8 cellular contexts compared by ENCODE assay signal in the genomic region with DNA sequence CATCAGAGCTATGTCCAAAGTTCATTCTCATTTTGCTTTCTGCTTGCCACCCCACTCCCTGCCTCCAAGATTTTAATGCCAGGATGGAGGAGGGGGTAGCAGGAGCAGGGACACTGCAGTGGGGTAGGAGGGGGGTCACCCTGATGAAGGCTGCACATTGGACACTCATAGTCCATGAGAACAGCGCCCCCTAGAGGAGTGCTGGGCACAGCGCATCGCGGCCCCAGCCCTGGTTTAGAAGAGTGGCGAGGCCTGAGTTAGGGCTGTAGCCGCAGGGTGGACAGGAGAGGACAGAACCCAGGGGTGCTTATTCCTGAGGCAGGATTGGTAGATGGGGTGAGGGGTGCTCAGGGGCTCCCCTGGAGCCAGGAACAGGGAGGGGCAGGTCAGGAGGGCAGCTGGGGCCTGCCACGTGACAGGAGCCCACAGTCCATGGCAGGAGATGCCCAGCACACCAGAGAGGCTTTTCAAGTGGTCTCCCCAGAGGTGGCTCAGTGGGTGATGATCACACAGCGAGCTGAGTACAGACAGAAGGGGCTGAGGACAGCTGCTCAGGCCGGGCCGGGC.
DNase-seq lines count a peak whose midpoint lies in the region; ATAC-seq and TF ChIP-seq lines count a peak whose summit lies in the region.

No MANE protein-coding gene starts in this region.

- H4K20me1 ChIP-seq in H9 (ENCODE audit: control insufficient read depth, insufficient read depth, insufficient read length): no peaks in the 10 kb centered on the region

- no peaks in the 10 kb centered on the region for H3K4me1 ChIP-seq in H9 (ENCODE audit: insufficient read depth, low read length)

- H4K91ac ChIP-seq in H9 (ENCODE audit: insufficient read length, low read depth, low read length): no peak overlapping the region

- H2AK5ac ChIP-seq in H9 (ENCODE audit: insufficient read length, low read length): no peak overlapping the region

- H3K9me3 Mint-ChIP-seq in H9: no peaks in the 10 kb centered on the region; a peak in 1 of 5 replicates
- peaks cover 2% of the 10 kb centered on the region for H3K9me3 Mint-ChIP-seq in glutamatergic neuron (ENCODE audit: unreplicated experiment)
- H3K9me3 Mint-ChIP-seq in stimulated activated naive CD8-positive, alpha-beta T cell treated with anti-CD3 and anti-CD28 coated beads, Interleukin-15, amount 100 ng/mL, for 72 hours: no peaks in the 10 kb centered on the region

- no peak overlapping the region for H3K4me2 ChIP-seq in H9 (ENCODE audit: insufficient read depth, insufficient read length, low read length)

- H3T11ph ChIP-seq in H9 (ENCODE audit: low read length): no peak overlapping the region

- H3K79me1 ChIP-seq in H9 (ENCODE audit: insufficient read depth, low read depth, low read length, poor library complexity, severe bottlenecking): no peaks in the 10 kb centered on the region

- H2BK120ac ChIP-seq in H9 (ENCODE audit: low read depth, low read length, poor library complexity, severe bottlenecking): no peak overlapping the region

- no peak overlapping the region for H3K9ac ChIP-seq in H9 (ENCODE audit: extremely low read depth, insufficient read length, low read length)

- H3K27ac ChIP-seq in H9 (ENCODE audit: insufficient read length, low read depth, low read length): no peak overlapping the region

- no peak overlapping the region for H3K18ac ChIP-seq in H9 (ENCODE audit: insufficient read length, low read depth, low read length)

- no peak overlapping the region for H4K5ac ChIP-seq in H9 (ENCODE audit: insufficient read length, low read depth, low read length)

- no peak overlapping the region for H3K14ac ChIP-seq in H9 (ENCODE audit: insufficient read depth, low read length)

- H3K4me3 Mint-ChIP-seq in H9 (no peak overlapping the region), glutamatergic neuron (ENCODE audit: unreplicated experiment) (no peak overlapping the region)
- no peak overlapping the region for H3K4me3 Mint-ChIP-seq in stimulated activated naive CD8-positive, alpha-beta T cell treated with anti-CD3 and anti-CD28 coated beads, Interleukin-15, amount 100 ng/mL, for 72 hours

- H3K4me1 Mint-ChIP-seq in H9 (peaks cover 2 to 5% of the 10 kb centered on the region in 2 experiments; a peak in 1 of 4 replicates), glutamatergic neuron (ENCODE audit: low read depth, unreplicated experiment) (peaks cover 2% of the 10 kb centered on the region)
- peaks cover 6% of the 10 kb centered on the region for H3K4me1 Mint-ChIP-seq in stimulated activated naive CD8-positive, alpha-beta T cell treated with anti-CD3 and anti-CD28 coated beads, Interleukin-15, amount 100 ng/mL, for 72 hours

- WGBS in H9 (ENCODE audit: extremely low coverage, insufficient read length, low lambda C conversion rate): no CpG with 5 or more reads among the region's 10 CpGs

- H2BK5ac ChIP-seq in H9 (ENCODE audit: insufficient read length, low read length): no peak overlapping the region

- H3K27me3 Mint-ChIP-seq in H9 (ENCODE audit: low read depth) (peaks cover 1% of the 10 kb centered on the region), glutamatergic neuron (ENCODE audit: unreplicated experiment) (peaks cover 7% of the 10 kb centered on the region)
- H3K27me3 Mint-ChIP-seq in stimulated activated naive CD8-positive, alpha-beta T cell treated with anti-CD3 and anti-CD28 coated beads, Interleukin-15, amount 100 ng/mL, for 72 hours: peaks cover 34% of the 10 kb centered on the region

- no peak overlapping the region for H3K27ac Mint-ChIP-seq in H9
- no peak overlapping the region for H3K27ac Mint-ChIP-seq in glutamatergic neuron (ENCODE audit: unreplicated experiment)
- H3K27ac Mint-ChIP-seq in stimulated activated naive CD8-positive, alpha-beta T cell treated with anti-CD3 and anti-CD28 coated beads, Interleukin-15, amount 100 ng/mL, for 72 hours: peak overlapping the region in 1 of 2 donors; percentile 30

- ATAC-seq in stimulated activated naive CD8-positive, alpha-beta T cell treated with anti-CD3 and anti-CD28 coated beads, Interleukin-15, amount 100 ng/mL, for 72 hours: peak; percentile 78
- ATAC-seq in HG03095 (IDR thresholded peaks at IDR 0.05; ENCODE audit: unreplicated experiment) (no peak), GM18502 (IDR thresholded peaks at IDR 0.05; ENCODE audit: poor library complexity, unreplicated experiment) (no peak)

- H3K36me3 Mint-ChIP-seq in H9 (ENCODE audit: insufficient read depth in 1 of 3, low read depth in 3 of 3) (no peaks in the 10 kb centered on the region), glutamatergic neuron (ENCODE audit: unreplicated experiment) (no peaks in the 10 kb centered on the region)

- TF ChIP-seq CTCF in AG09319 (IDR thresholded peaks at IDR 0.05; ENCODE audit: low read depth, low read length): peak; percentile 57
- peak; percentile 98 for TF ChIP-seq CTCF in H9 (conservative IDR thresholded peaks at IDR 0.05)
- peak; percentile 91 for TF ChIP-seq CTCF in glutamatergic neuron (IDR thresholded peaks at IDR 0.05; ENCODE audit: partially characterized antibody, unreplicated experiment)

- H3K79me2 ChIP-seq in H9 (ENCODE audit: insufficient read depth, low read length): no peaks in the 10 kb centered on the region

- no peak overlapping the region for H4K8ac ChIP-seq in H9 (replicated peaks; ENCODE audit: insufficient read length, low read depth, low read length)

- no peak for DNase-seq in AG09319 (ENCODE audit: extremely low read depth, low read depth)
- DNase-seq in H9: peak; percentile 70
- DNase-seq in activated CD4-positive, alpha-beta T cell treated with anti-CD3 and anti-CD28 coated beads, Interleukin-2, amount 50 U/mL, for 48 hours: peak; percentile 69 to 75
- peak; percentile 70 for DNase-seq in glutamatergic neuron
- DNase-seq in stimulated activated naive CD8-positive, alpha-beta T cell treated with anti-CD3 and anti-CD28 coated beads, Interleukin-15, amount 100 ng/mL, for 72 hours: peak; percentile 52 to 56
- DNase-seq in HT-29 (ENCODE audit: low spot score): no peak

- H2BK20ac ChIP-seq in H9 (ENCODE audit: low read depth, low read length, poor library complexity, severe bottlenecking): no peak overlapping the region

- no peak overlapping the region for H2AFZ ChIP-seq in H9 (ENCODE audit: low read length)

- no peak overlapping the region for H2BK12ac ChIP-seq in H9 (ENCODE audit: insufficient read length, low read depth, low read length)

- no peak overlapping the region for H3K56ac ChIP-seq in H9 (ENCODE audit: insufficient read length, low read depth, low read length)

- no peaks in the 10 kb centered on the region for H3K27me3 ChIP-seq in H9 (ENCODE audit: insufficient read depth, low read length)

- H3K23me2 ChIP-seq in H9 (ENCODE audit: insufficient read length, low read depth, low read length, poor library complexity, severe bottlenecking): no peaks in the 10 kb centered on the region

- H2BK15ac ChIP-seq in H9 (ENCODE audit: low read depth, low read length): no peak overlapping the region

- no peak overlapping the region for H3K23ac ChIP-seq in H9 (ENCODE audit: insufficient read length, low read depth, low read length)

- no peak overlapping the region for H3K4ac ChIP-seq in H9 (ENCODE audit: low read depth, low read length)

- no peaks in the 10 kb centered on the region for H3K9me3 ChIP-seq in H9 (ENCODE audit: control insufficient read depth, low read depth, low read length)

Comparison
In these comparisons a context has a peak if more than half of its experiments do, and no peak if none do; other contexts are left out.
1. DNase-seq: peak in H9 (single experiment), activated CD4-positive, alpha-beta T cell treated with anti-CD3 and anti-CD28 coated beads, Interleukin-2, amount 50 U/mL, for 48 hours (2 of 2), glutamatergic neuron (single experiment) and stimulated activated naive CD8-positive, alpha-beta T cell treated with anti-CD3 and anti-CD28 coated beads, Interleukin-15, amount 100 ng/mL, for 72 hours (2 of 2); none in AG09319 (single experiment) and HT-29 (single experiment).
2. Peak in every context shown above with its lines, with median percentiles within 50 percentile points of each other: CTCF ChIP-seq.